ENCODE assay signal across 8 cellular contexts in genomic region chr11:67572747-67573419, GRCh38. TPM values are rescaled to one million over a fixed set of nuclear protein-coding genes. Genes with fewer than 3 reads are reported as not detected.
DNase-seq lines count a peak whose midpoint lies in the region; ATAC-seq and TF ChIP-seq lines count a peak whose summit lies in the region.

No MANE protein-coding gene starts in this region.

- peak; percentile 76 for TF ChIP-seq CTCF in AG04450 (IDR thresholded peaks at IDR 0.05; ENCODE audit: low read depth, low read length)
- peak; percentile 78 for TF ChIP-seq CTCF in GM12865 (IDR thresholded peaks at IDR 0.05; ENCODE audit: insufficient read depth, low read depth, low read length, missing control alignments)
- peak; percentile 47 to 86 (median 76) for TF ChIP-seq CTCF in heart right ventricle (IDR thresholded peaks at IDR 0.05)
- peak; percentile 52 to 71 (median 55) for TF ChIP-seq CTCF in sigmoid colon (IDR thresholded peaks at IDR 0.05)
- TF ChIP-seq CTCF in omental fat pad (IDR thresholded peaks at IDR 0.05), result no peak

- no peaks in the 10 kb centered on the region for H3K4me1 ChIP-seq in heart right ventricle
- no peaks in the 10 kb centered on the region for H3K4me1 ChIP-seq in sigmoid colon

- no peak overlapping the region for H3K27ac ChIP-seq in AG04450 (ENCODE audit: low read depth, low read length)
- no peak overlapping the region for H3K27ac ChIP-seq in heart right ventricle
- H3K27ac ChIP-seq in sigmoid colon, result no peak overlapping the region

- ATAC-seq in heart right ventricle, result peak in 2 of 8 donors; percentile 33 to 52
- ATAC-seq in GM19397 (IDR thresholded peaks at IDR 0.05; ENCODE audit: unreplicated experiment), result no peak
- no peak for ATAC-seq in omental fat pad (ENCODE audit: low FRiP score)

- H3K36me3 ChIP-seq in heart right ventricle, result no peaks in the 10 kb centered on the region
- no peaks in the 10 kb centered on the region for H3K36me3 ChIP-seq in sigmoid colon

- no peak overlapping the region for H3K4me3 ChIP-seq in AG04450 (ENCODE audit: low read depth, low read length)
- no peak overlapping the region for H3K4me3 ChIP-seq in GM12865 (ENCODE audit: low read depth, low read length)
- H3K4me3 ChIP-seq in heart right ventricle, result no peak overlapping the region
- no peak overlapping the region for H3K4me3 ChIP-seq in sigmoid colon

- no peak for TF ChIP-seq POLR2A in sigmoid colon (IDR thresholded peaks at IDR 0.05)

- H3K9me3 ChIP-seq in AG04450 (ENCODE audit: control insufficient read depth, insufficient read depth, low read length) (peaks cover 8% of the 10 kb centered on the region), heart right ventricle (peaks cover 0 to 3% (median 0%) of the 10 kb centered on the region in 11 donors), sigmoid colon (no peaks in the 10 kb centered on the region)

- H3K27me3 ChIP-seq in AG04450 (ENCODE audit: control insufficient read depth, insufficient read depth, low read length) (peaks cover 22% of the 10 kb centered on the region), heart right ventricle (peaks cover 0 to 24% (median 7%) of the 10 kb centered on the region in 7 donors), sigmoid colon (peaks cover 0 to 6% (median 0%) of the 10 kb centered on the region in 3 donors)

- WGBS in heart right ventricle, 2 donors, result 59 to 61% methylated on average over 21 of the region's 21 CpGs
- 22 to 60% methylated on average over 21 of the region's 21 CpGs for WGBS in sigmoid colon, 2 donors

- CTCF ChIA-PET in AG04450 (lab: Charles Lee), result interaction anchor here (1.2 to 1.6 kb wide), 2 partner anchors 10 to 12 kb away, joined by 3 to 7 read pairs; no protein-coding TSS in a partner anchor

- TF ChIP-seq EP300 in sigmoid colon (IDR thresholded peaks at IDR 0.05), result no peak

- intact Hi-C loops in heart right ventricle (cut with DNase I), result loop anchor here in 5 of 10 donors (5.0 to 10.0 kb wide), 4 partner anchors 34 to 89 kb away; partner anchors contain the start of genes ACY3 (in 2 of the 5) and NDUFV1 (in 1 of the 5)
- intact Hi-C loops in sigmoid colon (cut with DNase I), result loop anchor here (1.0 to 5.0 kb wide), 2 partner anchors 33 to 84 kb away; partner anchors contain the start of gene NDUFV1

- no peak for DNase-seq in AG04450 (ENCODE audit: low read depth, low spot score)
- peak; percentile 73 for DNase-seq in GM12865 (ENCODE audit: low read depth)
- DNase-seq in NCI-H2196 treated with DMSO at 0.1 percent for 48 hours (lab: John Stamatoyannopoulos, UW; ENCODE audit: unreplicated experiment), result peak; percentile 49
- peak; percentile 30 to 46 for DNase-seq in activated CD4-positive, alpha-beta T cell treated with anti-CD3 and anti-CD28 coated beads, Interleukin-2, amount 50 U/mL, for 48 hours
- DNase-seq in heart right ventricle, result peak; percentile 34
- peak; percentile 82 for DNase-seq in sigmoid colon
- no peak for DNase-seq in omental fat pad (ENCODE audit: low spot score)

- POLR2A ChIA-PET in AG04450 (lab: Yijun Ruan, JAX), result no interaction called here

RNA-seq across cellular contexts. Expression of gene GSTP1, which starts 10.7 kb away (rescaled TPM):
- polyA plus RNA-seq in AG04450 (2011; rRNA removed) (716 and 965 TPM in 2 replicates), heart right ventricle (100 to 1,000 TPM; 462 to 642 TPM), sigmoid colon (100 to 1,000 TPM; 451 to 717 (median 599) TPM)
- 518 and 668 TPM in 2 replicates for polyA minus RNA-seq in AG04450 (2011; rRNA and poly(A)+ RNA removed)
- total RNA-seq in heart right ventricle (100 to 1,000 TPM; 249 to 430 (median 303) TPM), sigmoid colon (100 to 1,000 TPM; 349 to 702 (median 499) TPM), omental fat pad (100 to 1,000 TPM; 435 to 948 (median 670) TPM)

RNA-seq across cellular contexts. Expression of gene NDUFV1, which starts 33.9 kb away (rescaled TPM):
- polyA plus RNA-seq in AG04450 (2011; rRNA removed) (79.5 and 89.9 TPM in 2 replicates), heart right ventricle (100 to 1,000 TPM; 295 to 387 TPM), sigmoid colon (100 to 1,000 TPM; 169 to 268 (median 254) TPM)
- 61.8 and 69.0 TPM in 2 replicates for polyA minus RNA-seq in AG04450 (2011; rRNA and poly(A)+ RNA removed)
- total RNA-seq in heart right ventricle (100 to 1,000 TPM; 406 to 712 (median 638) TPM), sigmoid colon (100 to 1,000 TPM; 152 to 286 (median 203) TPM), omental fat pad (100 to 1,000 TPM; 143 to 233 (median 165) TPM)

RNA-seq across cellular contexts. Expression of gene CABP2, which starts 49.6 kb away (rescaled TPM):
- polyA plus RNA-seq in AG04450 (2011; rRNA removed) (not detected in 2 replicates), heart right ventricle (not detected), sigmoid colon (not detected)
- not detected in 2 replicates for polyA minus RNA-seq in AG04450 (2011; rRNA and poly(A)+ RNA removed)
- total RNA-seq in heart right ventricle (not detected), sigmoid colon (not detected), omental fat pad (not detected)

RNA-seq across cellular contexts. Expression of gene NUDT8, which starts 56.9 kb away (rescaled TPM):
- 0.40 and 0.84 TPM in 2 replicates for polyA plus RNA-seq in AG04450 (2011; rRNA removed)
- polyA minus RNA-seq in AG04450 (2011; rRNA and poly(A)+ RNA removed), result 0.56 and 0.69 TPM in 2 replicates
- total RNA-seq in heart right ventricle, result 10 to 100 TPM; 40.5 to 93.4 (median 51.7) TPM
- polyA plus RNA-seq in heart right ventricle, result 100 to 1,000 TPM in 1 of 2 donors, 10 to 100 TPM in 1; 48.1 to 107 TPM
- 10 to 100 TPM in 1 of 4 donors, 1 to 10 TPM in 3; 3.6 to 10.9 (median 7.0) TPM for total RNA-seq in sigmoid colon
- polyA plus RNA-seq in sigmoid colon, result 10 to 100 TPM; 29.6 to 63.1 (median 51.1) TPM
- total RNA-seq in omental fat pad, result 10 to 100 TPM in 2 of 4 donors, 1 to 10 TPM in 2; 5.5 to 15.4 (median 9.7) TPM

Comparison
In these comparisons a context has a peak if more than half of its experiments do, and no peak if none do; other contexts are left out.
1. DNase-seq: peak in GM12865 (single experiment), NCI-H2196 treated with DMSO at 0.1 percent for 48 hours (single experiment), activated CD4-positive, alpha-beta T cell treated with anti-CD3 and anti-CD28 coated beads, Interleukin-2, amount 50 U/mL, for 48 hours (2 of 2), heart right ventricle (2 of 2) and sigmoid colon (single experiment); none in AG04450 (single experiment) and omental fat pad (single experiment).
2. CTCF ChIP-seq: peak in AG04450 (single experiment), GM12865 (single experiment), heart right ventricle (9 of 9) and sigmoid colon (4 of 4); none in omental fat pad (0 of 3).